In genomic region chr2:15669375-15669910, GRCh38 we compare ENCODE assay signal across 16 cellular contexts.
DNase-seq lines count a peak whose midpoint lies in the region; ATAC-seq and TF ChIP-seq lines count a peak whose summit lies in the region.
"Had no signal": no experiment of that assay in that cellular context is flagged by ENCODE, and none has a peak within 500 bp of the region (broad histone marks: within the 10 kb centered on the region; RNA-seq: fewer than 3 reads in every experiment).

No MANE protein-coding gene starts in this region.

- H3K36me3 Mint-ChIP-seq in GM23338 (ENCODE audit: low read depth), result peaks cover 4% of the 10 kb centered on the region; the same call in 1 of the 3 replicates
- no peaks in the 10 kb centered on the region for H3K36me3 Mint-ChIP-seq in nephron (ENCODE audit: low read depth)
- H3K36me3 Mint-ChIP-seq: CD4-positive, CD25-positive, alpha-beta regulatory T cell; CD8-positive, alpha-beta memory T cell had no signal

- no peaks in the 10 kb centered on the region for H3K4me1 ChIP-seq in GM23338 (ENCODE audit: insufficient read depth)
- peaks cover 19% of the 10 kb centered on the region for H3K4me1 ChIP-seq in hepatocyte (ENCODE audit: insufficient read depth)

- H3F3A ChIP-seq in GM23338 (replicated peaks; ENCODE audit: low read depth), result no peaks in the 10 kb centered on the region

- no peak for TF ChIP-seq CTCF in GM23338 (conservative IDR thresholded peaks at IDR 0.05; ENCODE audit: low read depth in 2 of 2)
- TF ChIP-seq CTCF in hepatocyte (IDR thresholded peaks at IDR 0.05; ENCODE audit: poor library complexity), result no peak
- TF ChIP-seq CTCF in nephron (IDR thresholded peaks at IDR 0.05; ENCODE audit: unreplicated experiment in 3 of 3), result no peak

- H3K27me3 ChIP-seq in GM23338 (ENCODE audit: insufficient read depth), result no peaks in the 10 kb centered on the region
- H3K27me3 ChIP-seq in hepatocyte, result no peaks in the 10 kb centered on the region
- H3K27me3 ChIP-seq: BLaER1 treated with 17β-estradiol and CSF1 and Interleukin-3, amounts not matched to agents 10 nM and 100 nM had no signal

- H3K27ac Mint-ChIP-seq in GM23338 (no peak overlapping the region), nephron (peak overlapping the region; percentile 57 to 94 (median 80))
- H3K27ac Mint-ChIP-seq: B cell; CD8-positive, alpha-beta memory T cell; H9 had no signal

- ATAC-seq in GM23338 (no peak; the same call in 1 of the 3 replicates), GM18511 (IDR thresholded peaks at IDR 0.05; ENCODE audit: unreplicated experiment) (no peak)

- H3K79me2 ChIP-seq in GM23338 (replicated peaks; ENCODE audit: insufficient read depth), result no peaks in the 10 kb centered on the region
- no peaks in the 10 kb centered on the region for H3K79me2 ChIP-seq in hepatocyte

- peaks cover 7% of the 10 kb centered on the region; the same call in 2 of the 3 replicates for H3K9me3 Mint-ChIP-seq in GM23338
- no peaks in the 10 kb centered on the region for H3K9me3 Mint-ChIP-seq in nephron
- H3K9me3 Mint-ChIP-seq: CD4-positive, CD25-positive, alpha-beta regulatory T cell; CD8-positive, alpha-beta memory T cell had no signal

- 89% methylated on average over 6 of the region's 6 CpGs for WGBS in hepatocyte (ENCODE audit: low lambda C conversion rate, missing lambda C conversion rate)

- H3K27ac ChIP-seq in GM23338 (ENCODE audit: low read depth), result no peak overlapping the region
- H3K27ac ChIP-seq in hepatocyte, result peak overlapping the region; percentile 76
- H3K27ac ChIP-seq: BLaER1 treated with 17β-estradiol and CSF1 and Interleukin-3, amounts not matched to agents 10 nM and 100 nM; HL-60 had no signal

- H3K9me2 ChIP-seq in GM23338 (ENCODE audit: insufficient read depth), result peaks cover 3% of the 10 kb centered on the region; the same call in 1 of the 2 replicates
- no peaks in the 10 kb centered on the region for H3K9me2 ChIP-seq in hepatocyte (replicated peaks; ENCODE audit: insufficient read depth)

- H3K4me3 Mint-ChIP-seq in GM23338, result no peak overlapping the region
- no peak overlapping the region for H3K4me3 Mint-ChIP-seq in nephron
- H3K4me3 Mint-ChIP-seq: B cell; CD4-positive, CD25-positive, alpha-beta regulatory T cell; CD8-positive, alpha-beta memory T cell; H9 had no signal

- peak overlapping the region; percentile 69; the same call in 1 of the 2 replicates for H2AFZ ChIP-seq in GM23338
- H2AFZ ChIP-seq in hepatocyte, result no peak overlapping the region

- DNase-seq in GM23338 (ENCODE audit: low spot score) (no peak), SK-N-DZ (ENCODE audit: low spot score) (peak; percentile 94), hepatocyte (ENCODE audit: low spot score) (no peak), NCI-H187 treated with DMSO at 0.1 percent for 48 hours (lab: John Stamatoyannopoulos, UW) (no peak), NCI-H226 (no peak), NCI-H1105 (lab: John Stamatoyannopoulos, UW) (no peak)
- DNase-seq: CD4-positive, CD25-positive, alpha-beta regulatory T cell; CD8-positive, alpha-beta memory T cell; COR-L47; GOT3; H9 had no signal

- no peaks in the 10 kb centered on the region for H3K36me3 ChIP-seq in GM23338 (ENCODE audit: insufficient read depth)
- no peaks in the 10 kb centered on the region for H3K36me3 ChIP-seq in hepatocyte (replicated peaks; ENCODE audit: insufficient read depth, low read depth)
- H3K36me3 ChIP-seq: BLaER1 treated with 17β-estradiol and CSF1 and Interleukin-3, amounts not matched to agents 10 nM and 100 nM had no signal

- no peaks in the 10 kb centered on the region for H3K9me3 ChIP-seq in hepatocyte (ENCODE audit: low read depth)
- H3K9me3 ChIP-seq: BLaER1 treated with 17β-estradiol and CSF1 and Interleukin-3, amounts not matched to agents 10 nM and 100 nM had no signal

- H3K4me2 ChIP-seq in GM23338 (no peak overlapping the region), hepatocyte (no peak overlapping the region)

- H3K4me3 ChIP-seq in GM23338 (no peak overlapping the region), hepatocyte (no peak overlapping the region)
- H3K4me3 ChIP-seq: BLaER1 treated with 17β-estradiol and CSF1 and Interleukin-3, amounts not matched to agents 10 nM and 100 nM had no signal

- H3K27me3 Mint-ChIP-seq in GM23338 (ENCODE audit: insufficient read depth, low read depth, poor library complexity) (peaks cover 9% of the 10 kb centered on the region), nephron (ENCODE audit: low read depth) (peaks cover 21% of the 10 kb centered on the region)
- H3K27me3 Mint-ChIP-seq: CD4-positive, CD25-positive, alpha-beta regulatory T cell had no signal

- H4K20me1 ChIP-seq in GM23338 (replicated peaks; ENCODE audit: insufficient read depth) (no peaks in the 10 kb centered on the region), hepatocyte (ENCODE audit: insufficient read depth, poor library complexity, severe bottlenecking) (no peaks in the 10 kb centered on the region)
- H4K20me1 ChIP-seq: BLaER1 treated with 17β-estradiol and CSF1 and Interleukin-3, amounts not matched to agents 10 nM and 100 nM had no signal

- H3K4me1 Mint-ChIP-seq in GM23338 (peaks cover 19% of the 10 kb centered on the region), nephron (peaks cover 42% of the 10 kb centered on the region)
- H3K4me1 Mint-ChIP-seq: B cell; CD4-positive, CD25-positive, alpha-beta regulatory T cell; CD8-positive, alpha-beta memory T cell had no signal

TF ChIP-seq in GM23338, 12 proteins besides CTCF, POLR2A, EP300 and RAD21 (continues in another document):
- TF ChIP-seq EZH2 (IDR thresholded peaks at IDR 0.05; ENCODE audit: low read depth, unreplicated experiment) (no peak), EZH2phosphoT487 (IDR thresholded peaks at IDR 0.05; ENCODE audit: unreplicated experiment) (no peak), ZNF114 (CRISPR knock-in tag; IDR thresholded peaks at IDR 0.05) (no peak), JUNB (IDR thresholded peaks at IDR 0.05; ENCODE audit: unreplicated experiment) (no peak), POLR2AphosphoS5 (IDR thresholded peaks at IDR 0.05; ENCODE audit: low read depth) (no peak), ZNF462 (CRISPR knock-in tag; IDR thresholded peaks at IDR 0.05) (no peak), ZNF331 (CRISPR knock-in tag; IDR thresholded peaks at IDR 0.05; ENCODE audit: low read depth) (no peak)
